In genomic region chr2:22867921-22868320, GRCh38 we compare ENCODE assay signal across 23 cellular contexts.
"Had no signal": no experiment of that assay in that cellular context is flagged by ENCODE, and none has a peak within 500 bp of the region (broad histone marks: within the 10 kb centered on the region; RNA-seq: fewer than 3 reads in every experiment).

No MANE protein-coding gene starts in this region.

- H3K4me3 ChIP-seq: SK-N-MC had no signal

- H3K4me3 Mint-ChIP-seq: activated B cell treated with CpG ODN at 0.5 μM for 24 hours; activated CD4-positive, alpha-beta T cell treated with anti-CD3 and anti-CD28 coated beads, Interleukin-2, amount 10 ng/mL, durations not matched to agents 24 days and 14 days; activated CD8-positive, alpha-beta memory T cell treated with anti-CD3 and anti-CD28 coated beads, Interleukin-2, amount 10 ng/mL, durations not matched to agents 7 days and 5 days; activated T-cell treated with anti-CD3 and anti-CD28 coated beads, Interleukin-2, amount 50 U/mL, for 4 hours; brain; T-cell had no signal

- H3K4me2 ChIP-seq: KMS-11 had no signal

- ATAC-seq: activated CD8-positive, alpha-beta memory T cell treated with anti-CD3 and anti-CD28 coated beads, Interleukin-2, amount 10 ng/mL, durations not matched to agents 7 days and 5 days; activated naive CD4-positive, alpha-beta T cell treated with anti-CD3 and anti-CD28 coated beads, Interleukin-2, amount 50 U/mL, for 72 hours; activated T-cell treated with anti-CD3 and anti-CD28 coated beads, Interleukin-2, amount 50 U/mL, for 4 hours; T-cell had no signal

- H3K27ac Mint-ChIP-seq: activated B cell treated with CpG ODN at 0.5 μM for 24 hours; activated CD4-positive, alpha-beta T cell treated with anti-CD3 and anti-CD28 coated beads, Interleukin-2, amount 10 ng/mL, durations not matched to agents 24 days and 14 days; activated CD8-positive, alpha-beta memory T cell treated with anti-CD3 and anti-CD28 coated beads, Interleukin-2, amount 10 ng/mL, durations not matched to agents 7 days and 5 days; brain had no signal

- H3K27me3 Mint-ChIP-seq: activated B cell treated with CpG ODN at 0.5 μM for 24 hours; activated CD4-positive, alpha-beta T cell treated with anti-CD3 and anti-CD28 coated beads, Interleukin-2, amount 10 ng/mL, durations not matched to agents 24 days and 14 days; activated CD8-positive, alpha-beta memory T cell treated with anti-CD3 and anti-CD28 coated beads, Interleukin-2, amount 10 ng/mL, durations not matched to agents 7 days and 5 days; T-cell had no signal

- H3K27ac ChIP-seq: KMS-11, SK-N-MC had no signal

- H3K4me1 Mint-ChIP-seq: activated B cell treated with CpG ODN at 0.5 μM for 24 hours; activated CD4-positive, alpha-beta T cell treated with anti-CD3 and anti-CD28 coated beads, Interleukin-2, amount 10 ng/mL, durations not matched to agents 24 days and 14 days; activated CD8-positive, alpha-beta memory T cell treated with anti-CD3 and anti-CD28 coated beads, Interleukin-2, amount 10 ng/mL, durations not matched to agents 7 days and 5 days; brain; T-cell had no signal

- H3K9me3 Mint-ChIP-seq: activated B cell treated with CpG ODN at 0.5 μM for 24 hours; activated CD4-positive, alpha-beta T cell treated with anti-CD3 and anti-CD28 coated beads, Interleukin-2, amount 10 ng/mL, durations not matched to agents 24 days and 14 days; activated T-cell treated with anti-CD3 and anti-CD28 coated beads, Interleukin-2, amount 50 U/mL, for 4 hours had no signal

- H3K36me3 Mint-ChIP-seq: activated CD8-positive, alpha-beta memory T cell treated with anti-CD3 and anti-CD28 coated beads, Interleukin-2, amount 10 ng/mL, durations not matched to agents 7 days and 5 days; activated naive CD4-positive, alpha-beta T cell treated with anti-CD3 and anti-CD28 coated beads, Interleukin-2, amount 50 U/mL, for 72 hours; brain; T-cell had no signal

- DNase-seq: activated B cell treated with CpG ODN at 0.5 μM for 24 hours; activated CD4-positive, alpha-beta T cell treated with anti-CD3 and anti-CD28 coated beads for 1 hour; activated CD4-positive, alpha-beta T cell treated with anti-CD3 and anti-CD28 coated beads, Interleukin-2, amount 10 ng/mL, durations not matched to agents 24 days and 14 days; activated CD4-positive, alpha-beta T cell treated with anti-CD3 and anti-CD28 coated beads, Interleukin-2, amount 50 U/mL, for 48 hours; activated CD8-positive, alpha-beta memory T cell treated with anti-CD3 and anti-CD28 coated beads, Interleukin-2, amount 10 ng/mL, durations not matched to agents 7 days and 5 days; activated effector memory CD4-positive, alpha-beta T cell treated with anti-CD3 and anti-CD28 coated beads, Interleukin-2, amount 50 U/mL, for 16 hours; activated naive CD4-positive, alpha-beta T cell treated with Interleukin-2 at 50 U/mL for 16 hours; activated T-cell treated with anti-CD3 and anti-CD28 coated beads, Interleukin-2, amount 50 U/mL, for 4 hours; amygdala; NCI-H1092; NCI-H1417; NCI-H2029; NCI-H2107; NCI-H2171 treated with DMSO at 0.1 percent for 48 hours; NCI-H226; NCI-H510A treated with DMSO at 0.1 percent for 48 hours; T-cell; T-helper 2 cell; T1000 had no signal
